ENCODE assay signal across 12 cellular contexts in the genomic region with DNA sequence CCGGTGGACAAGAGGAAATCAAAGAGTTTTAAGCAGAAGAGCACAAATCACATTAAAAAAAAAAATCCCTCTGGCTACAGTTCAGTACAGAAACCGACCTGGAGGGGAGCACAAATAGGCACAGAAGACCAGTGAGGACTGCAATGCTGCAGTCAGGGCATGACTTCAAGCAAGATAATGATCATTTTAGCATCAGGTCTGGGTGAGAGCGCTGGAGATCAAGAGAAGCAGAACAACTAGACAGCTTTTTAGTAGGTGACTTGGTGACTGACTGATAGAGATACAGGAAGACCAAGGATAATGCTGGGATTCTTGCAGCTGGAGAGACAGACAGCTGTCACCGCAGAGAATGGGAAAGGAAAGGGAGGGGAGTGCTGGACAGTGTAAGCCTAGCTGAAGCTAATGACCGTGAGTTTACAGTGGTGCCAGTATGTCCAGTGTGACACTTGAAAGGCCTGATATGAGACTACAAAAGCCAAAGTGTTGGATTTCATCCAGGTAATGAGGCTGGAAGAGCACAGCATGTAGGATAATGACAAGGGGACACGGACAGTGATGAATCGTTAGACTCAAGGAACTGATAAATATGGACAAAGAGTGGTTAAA. TPM values are rescaled to one million over a fixed set of nuclear protein-coding genes. Genes with fewer than 3 reads are reported as not detected.
DNase-seq lines count a peak whose midpoint lies in the region; ATAC-seq, FAIRE-seq and TF ChIP-seq lines count a peak whose summit lies in the region.
"Had no signal": no experiment of that assay in that cellular context is flagged by ENCODE, and none has a peak within 500 bp of the region (broad histone marks: within the 10 kb centered on the region; RNA-seq: fewer than 3 reads in every experiment).

No MANE protein-coding gene starts in this region.

- peaks cover 5% of the 10 kb centered on the region; the same call in 1 of the 2 replicates for H3K79me1 ChIP-seq in H1 (ENCODE audit: low read depth, low read length)

- H3K27me3 Mint-ChIP-seq in naive thymus-derived CD4-positive, alpha-beta T cell, result no peaks in the 10 kb centered on the region
- no peaks in the 10 kb centered on the region for H3K27me3 Mint-ChIP-seq in stimulated activated naive CD8-positive, alpha-beta T cell treated with anti-CD3 and anti-CD28 coated beads, Interleukin-15, amount 100 ng/mL, for 72 hours
- H3K27me3 Mint-ChIP-seq: activated naive CD8-positive, alpha-beta T cell had no signal

- WGBS in H1 (ENCODE audit: extremely low coverage in 1 of 2, insufficient coverage in 1 of 2, insufficient read length in 1 of 2, insufficient replicate concordance in 2 of 2, low coverage in 1 of 2, low lambda C conversion rate in 2 of 2, missing lambda C conversion rate in 1 of 2), 2 experiments, result 84% methylated on average over 7 of the region's 7 CpGs; no CpG with 5 or more reads in 1 of the 2 experiments

- H3K4me1 Mint-ChIP-seq in naive thymus-derived CD4-positive, alpha-beta T cell, result peaks cover 19 to 52% (median 32%) of the 10 kb centered on the region in 7 donors
- H3K4me1 Mint-ChIP-seq in stimulated activated naive CD8-positive, alpha-beta T cell treated with anti-CD3 and anti-CD28 coated beads, Interleukin-15, amount 100 ng/mL, for 72 hours, result peaks cover 21% of the 10 kb centered on the region

- H3K27ac ChIP-seq in H1 (ENCODE audit: low read depth, low read length), result no peak overlapping the region
- H3K27ac ChIP-seq in naive thymus-derived CD4-positive, alpha-beta T cell (ENCODE audit: low read depth, low read length), result no peak overlapping the region
- H3K27ac ChIP-seq: BLaER1, PC-9 had no signal

- no peaks in the 10 kb centered on the region for H3K9me3 Mint-ChIP-seq in naive thymus-derived CD4-positive, alpha-beta T cell
- H3K9me3 Mint-ChIP-seq in stimulated activated naive CD8-positive, alpha-beta T cell treated with anti-CD3 and anti-CD28 coated beads, Interleukin-15, amount 100 ng/mL, for 72 hours, result no peaks in the 10 kb centered on the region
- H3K9me3 Mint-ChIP-seq: T-helper 2 cell treated with Interferon-gamma antibody and Interleukin-4, amounts not matched to agents 5 μg/mL and 100 μg/mL, for 36 hours had no signal

- H3K23me2 ChIP-seq in H1 (ENCODE audit: low read depth, low read length), result no peaks in the 10 kb centered on the region

- CTCF ChIA-PET in H1 (lab: Charles Lee; ENCODE audit: partially characterized antibody), result interaction anchor here (0.6 to 0.9 kb wide), 2 partner anchors 266 to 1963 kb away, joined by 3 read pairs; no protein-coding TSS in a partner anchor
- CTCF ChIA-PET in naive thymus-derived CD4-positive, alpha-beta T cell (lab: Charles Lee), result interaction anchor here (0.6 to 1.4 kb wide), 2 partner anchors 20 to 23 kb away, joined by 3 to 7 read pairs; no protein-coding TSS in a partner anchor

- H3K36me3 ChIP-seq in H1 (ENCODE audit: control insufficient read depth in 2 of 4, insufficient read depth in 4 of 4, low read length in 3 of 4), result peaks cover 3 to 67% (median 29%) of the 10 kb centered on the region in 4 experiments
- H3K36me3 ChIP-seq in naive thymus-derived CD4-positive, alpha-beta T cell (ENCODE audit: control insufficient read depth in 2 of 3, insufficient read depth in 3 of 3, low read length in 3 of 3), result peaks cover 0 to 21% (median 5%) of the 10 kb centered on the region in 3 experiments

- H2AK5ac ChIP-seq in H1 (ENCODE audit: low read depth, low read length), result no peak overlapping the region

- H3K4me3 Mint-ChIP-seq in naive thymus-derived CD4-positive, alpha-beta T cell, result peak overlapping the region in 1 of 10 donors; percentile 1
- H3K4me3 Mint-ChIP-seq in stimulated activated naive CD8-positive, alpha-beta T cell treated with anti-CD3 and anti-CD28 coated beads, Interleukin-15, amount 100 ng/mL, for 72 hours, result no peak overlapping the region
- H3K4me3 Mint-ChIP-seq: activated naive CD8-positive, alpha-beta T cell; T-helper 2 cell treated with Interferon-gamma antibody and Interleukin-4, amounts not matched to agents 5 μg/mL and 100 μg/mL, for 36 hours had no signal

- no peak overlapping the region for H2BK120ac ChIP-seq in H1 (replicated peaks; ENCODE audit: low read depth, low read length)

- H2BK5ac ChIP-seq in H1 (ENCODE audit: low read depth, low read length), result 0 out of 2 replicates have a peak overlapping the region, but pooled peaks have one; percentile 2

- no peak overlapping the region for H2AFZ ChIP-seq in H1 (ENCODE audit: low read length)
- H2AFZ ChIP-seq: PC-9 had no signal

- peaks cover 11 to 76% of the 10 kb centered on the region in 2 experiments; a peak in 3 of 4 replicates for H3K79me2 ChIP-seq in H1 (ENCODE audit: control insufficient read depth in 1 of 2, insufficient read depth in 2 of 2, low read length in 2 of 2)

- no peak overlapping the region for H4K91ac ChIP-seq in H1 (replicated peaks; ENCODE audit: insufficient read length, low read length)

- no peak overlapping the region for H3K14ac ChIP-seq in H1 (ENCODE audit: insufficient read length)

- no peaks in the 10 kb centered on the region for H3K27me3 ChIP-seq in H1 (replicated peaks in 1 of 4; ENCODE audit: control insufficient read depth in 3 of 4, extremely low read depth in 1 of 4, insufficient read depth in 3 of 4, low read length in 3 of 4)
- no peaks in the 10 kb centered on the region for H3K27me3 ChIP-seq in naive thymus-derived CD4-positive, alpha-beta T cell (ENCODE audit: control insufficient read depth in 2 of 2, insufficient read depth in 2 of 2, low read length in 2 of 2)
- H3K27me3 ChIP-seq: BLaER1 had no signal

- H3K18ac ChIP-seq in H1 (ENCODE audit: extremely low read depth, low read length), result 0 out of 2 replicates have a peak overlapping the region, but pooled peaks have one; percentile 13

- peak overlapping the region; percentile 10 for H3K23ac ChIP-seq in H1 (ENCODE audit: insufficient read length)

- H3K4me2 ChIP-seq in H1 (ENCODE audit: insufficient read depth in 1 of 2, low read depth in 2 of 2, low read length in 2 of 2), result peak overlapping the region in 1 of 2 experiments; percentile 12; a peak in 1 of 4 replicates
- H3K4me2 ChIP-seq: BLaER1, PC-9 had no signal

- no peak overlapping the region for H2BK12ac ChIP-seq in H1 (ENCODE audit: low read depth, low read length)

- H4K8ac ChIP-seq in H1 (ENCODE audit: extremely low read depth, insufficient read depth, low read length), result no peak overlapping the region

- no peak overlapping the region for H3K56ac ChIP-seq in H1 (replicated peaks; ENCODE audit: insufficient read length, low read depth, low read length)

- no peak for TF ChIP-seq CTCF in H1 (IDR thresholded peaks at IDR 0.05; ENCODE audit: control extremely low read depth in 1 of 3, insufficient read depth in 1 of 3, low read depth in 1 of 3, low read length in 3 of 3)

- no peak overlapping the region for H3K4me3 ChIP-seq in H1 (ENCODE audit: extremely low read depth in 1 of 4, insufficient read depth in 2 of 4, low read depth in 3 of 4, low read length in 4 of 4)
- H3K4me3 ChIP-seq in naive thymus-derived CD4-positive, alpha-beta T cell (ENCODE audit: low read length), result no peak overlapping the region
- H3K4me3 ChIP-seq: BLaER1, PC-9 had no signal

- no peak overlapping the region for H3K4ac ChIP-seq in H1 (replicated peaks; ENCODE audit: insufficient read length, low read depth, low read length)

- H2BK20ac ChIP-seq in H1 (ENCODE audit: low read length), result no peak overlapping the region

- TF ChIP-seq RAD21 in H1 (IDR thresholded peaks at IDR 0.05 in 1 of 2, conservative IDR thresholded peaks at IDR 0.05 in 1 of 2; ENCODE audit: low read depth in 2 of 2, low read length in 2 of 2), result no peak

- no peaks in the 10 kb centered on the region for H3K9me3 ChIP-seq in H1 (ENCODE audit: insufficient read depth in 2 of 2, low read depth in 1 of 2, low read length in 1 of 2)
- H3K9me3 ChIP-seq in naive thymus-derived CD4-positive, alpha-beta T cell (ENCODE audit: control insufficient read depth in 2 of 3, low read length in 3 of 3), result no peaks in the 10 kb centered on the region
- H3K9me3 ChIP-seq: BLaER1 had no signal

- H3K36me3 Mint-ChIP-seq in naive thymus-derived CD4-positive, alpha-beta T cell, result peaks cover 7 to 19% (median 12%) of the 10 kb centered on the region in 5 donors

- POLR2A ChIA-PET in H1 (lab: Charles Lee; ENCODE audit: partially characterized antibody), result no interaction called here
- POLR2A ChIA-PET in naive thymus-derived CD4-positive, alpha-beta T cell (lab: Charles Lee), result no interaction called here

- DNase-seq in DMS153 treated with DMSO at 0.1 percent for 48 hours (lab: John Stamatoyannopoulos, UW; ENCODE audit: unreplicated experiment) (peak; percentile 79), NCI-H2196 (lab: John Stamatoyannopoulos, UW; ENCODE audit: unreplicated experiment) (peak; percentile 76), H1 (ENCODE audit: low read depth in 1 of 2, low spot score in 2 of 2) (no peak), GM12892 (ENCODE audit: insufficient read length) (no peak)
- no peak for DNase-seq in naive thymus-derived CD4-positive, alpha-beta T cell
- DNase-seq in stimulated activated naive CD8-positive, alpha-beta T cell treated with anti-CD3 and anti-CD28 coated beads, Interleukin-15, amount 100 ng/mL, for 72 hours, result no peak
- DNase-seq: PC-9 had no signal

- TF ChIP-seq POLR2A in H1 (IDR thresholded peaks at IDR 0.05; ENCODE audit: control extremely low read depth in 1 of 2, low read depth in 2 of 2, low read length in 2 of 2) (no peak), GM12892 (IDR thresholded peaks at IDR 0.05; ENCODE audit: low read depth, low read length) (no peak)

- peaks cover 0 to 7% (median 2%) of the 10 kb centered on the region in 4 experiments; a peak in 2 of 7 replicates for H3K4me1 ChIP-seq in H1 (replicated peaks in 1 of 4; ENCODE audit: control insufficient read depth in 3 of 4, insufficient read depth in 4 of 4, low read length in 3 of 4)
- H3K4me1 ChIP-seq in naive thymus-derived CD4-positive, alpha-beta T cell (ENCODE audit: control insufficient read depth in 2 of 2, insufficient read depth in 2 of 2, low read length in 2 of 2), result peaks cover 7 to 19% of the 10 kb centered on the region in 2 donors

- FAIRE-seq in H1 (lab: Jason Lieb, UNC) (no peak), GM12892 (lab: Jason Lieb, UNC) (no peak)

- H3K9ac ChIP-seq in H1 (replicated peaks in 1 of 4; ENCODE audit: extremely low read depth in 1 of 4, low read depth in 3 of 4, low read length in 3 of 4), result peak overlapping the region in 1 of 4 experiments; percentile 34; a peak in 1 of 7 replicates
- H3K9ac ChIP-seq: BLaER1 had no signal

- H2BK15ac ChIP-seq in H1 (ENCODE audit: low read length), result no peak overlapping the region

- TF ChIP-seq EP300 in H1 (IDR thresholded peaks at IDR 0.05; ENCODE audit: borderline replicate concordance in 1 of 2, low read depth in 2 of 2, low read length in 2 of 2), result no peak

- intact Hi-C loops in naive thymus-derived CD4-positive, alpha-beta T cell (cut with micrococcal nuclease), result no loop called here

- no peak overlapping the region for H4K5ac ChIP-seq in H1 (ENCODE audit: insufficient read length, low read depth, low read length)

- H3K27ac Mint-ChIP-seq in naive thymus-derived CD4-positive, alpha-beta T cell, result peak overlapping the region in 5 of 9 donors; percentile 6 to 68 (median 54)
- H3K27ac Mint-ChIP-seq in stimulated activated naive CD8-positive, alpha-beta T cell treated with anti-CD3 and anti-CD28 coated beads, Interleukin-15, amount 100 ng/mL, for 72 hours, result no peak overlapping the region
- H3K27ac Mint-ChIP-seq: activated naive CD8-positive, alpha-beta T cell; T-helper 2 cell treated with Interferon-gamma antibody and Interleukin-4, amounts not matched to agents 5 μg/mL and 100 μg/mL, for 36 hours had no signal

- no peak for ATAC-seq in naive thymus-derived CD4-positive, alpha-beta T cell
- no peak for ATAC-seq in stimulated activated naive CD8-positive, alpha-beta T cell treated with anti-CD3 and anti-CD28 coated beads, Interleukin-15, amount 100 ng/mL, for 72 hours
- ATAC-seq in HG03469 (IDR thresholded peaks at IDR 0.05; ENCODE audit: unreplicated experiment), result no peak
- no peak for ATAC-seq in HG02763 (IDR thresholded peaks at IDR 0.05; ENCODE audit: unreplicated experiment)

- peaks cover 2 to 8% of the 10 kb centered on the region in 2 experiments for H4K20me1 ChIP-seq in H1 (replicated peaks in 1 of 2; ENCODE audit: control insufficient read depth in 1 of 2, insufficient read depth in 2 of 2, low read length in 2 of 2)

RNA-seq across cellular contexts. Expression of a gene that starts 5.6 kb away (rescaled TPM):
- total RNA-seq in H1 (2021; fragmentation: NEBNext Ultra II Directional; extraction: Animal tissue kit (Norgen Biotek cat#: 25700)), result 42.2 and 43.5 TPM in 2 replicates
- 12.4 and 29.1 TPM in 2 replicates for polyA plus RNA-seq in H1 (2011; rRNA removed)
- 36.9 TPM for polyA plus RNA-seq in H1 (2011; cell fraction: cytosol; rRNA removed)
- 11.3 TPM for polyA plus RNA-seq in H1 (2011; cell fraction: nucleus; rRNA removed)
- 25.4 to 47.2 TPM (median 27.7 TPM) in 4 replicates for polyA plus RNA-seq in H1 (2012, experiment 1 of 2)
- 5.8 TPM for polyA plus RNA-seq in H1 (2012, experiment 2 of 2)
- 24.2 TPM for polyA plus RNA-seq in H1 (2013, experiment 1 of 2)
- polyA plus RNA-seq in H1 (2013, experiment 2 of 2), result 25.9 TPM
- 15.0 and 28.7 TPM in 2 replicates for polyA minus RNA-seq in H1 (2011; rRNA and poly(A)+ RNA removed)
- 28.3 TPM for polyA minus RNA-seq in H1 (2011; cell fraction: cytosol; rRNA and poly(A)+ RNA removed)
- 22.9 TPM for polyA minus RNA-seq in H1 (2011; cell fraction: nucleus; rRNA and poly(A)+ RNA removed)
- 10 to 100 TPM; 11.6 to 25.9 (median 24.4) TPM for total RNA-seq in naive thymus-derived CD4-positive, alpha-beta T cell
- 10 to 100 TPM; 39.1 to 47.0 TPM for polyA plus RNA-seq in naive thymus-derived CD4-positive, alpha-beta T cell
- polyA plus RNA-seq in GM12892 (2012; ENCODE audit: missing spikeins), result 38.7 TPM

Comparison
In these comparisons a context has a peak if more than half of its experiments do, and no peak if none do; other contexts are left out.
1. DNase-seq: peak in DMS153 treated with DMSO at 0.1 percent for 48 hours (single experiment) and NCI-H2196 (single experiment); none in H1 (0 of 2), naive thymus-derived CD4-positive, alpha-beta T cell (0 of 9), stimulated activated naive CD8-positive, alpha-beta T cell treated with anti-CD3 and anti-CD28 coated beads, Interleukin-15, amount 100 ng/mL, for 72 hours (0 of 2) and GM12892 (single experiment).
2. H3K27ac Mint-ChIP-seq: peak in naive thymus-derived CD4-positive, alpha-beta T cell (5 of 9); none in stimulated activated naive CD8-positive, alpha-beta T cell treated with anti-CD3 and anti-CD28 coated beads, Interleukin-15, amount 100 ng/mL, for 72 hours (0 of 2).